Comparison of ENCODE assay signal across 8 cellular contexts in genomic region chr9:95506692-95507455, GRCh38. TPM values are rescaled to one million over a fixed set of nuclear protein-coding genes. Genes with fewer than 3 reads are reported as not detected.
DNase-seq lines count a peak whose midpoint lies in the region; ATAC-seq and TF ChIP-seq lines count a peak whose summit lies in the region.

No MANE protein-coding gene starts in this region.

- ATAC-seq in GM19397 (IDR thresholded peaks at IDR 0.05; ENCODE audit: unreplicated experiment) (peak; percentile 9), upper lobe of right lung (peak; percentile 8), GM18870 (IDR thresholded peaks at IDR 0.05; ENCODE audit: unreplicated experiment) (no peak)

- intact Hi-C loops in upper lobe of right lung (cut with DNase I): loop anchor here (10.0 kb wide), 1 partner anchor 162 kb away; no protein-coding TSS in a partner anchor

- DNase-seq in CD1c-positive myeloid dendritic cell (ENCODE audit: extremely low spot score): peak; percentile 53
- peak; percentile 16 for DNase-seq in NCI-H1694 (lab: John Stamatoyannopoulos, UW)
- DNase-seq in activated CD8-positive, alpha-beta memory T cell treated with anti-CD3 and anti-CD28 coated beads for 24 hours: peak; percentile 76
- peak; percentile 39 to 40 for DNase-seq in erythroblast (lab: John Stamatoyannopoulos, UW)
- DNase-seq in myocyte (ENCODE audit: low read depth): peak; percentile 68
- DNase-seq in upper lobe of right lung: peak; percentile 73

- H3K27ac ChIP-seq in upper lobe of right lung: peak overlapping the region; percentile 86

- no peaks in the 10 kb centered on the region for H3K27me3 ChIP-seq in upper lobe of right lung

- H3K4me1 ChIP-seq in upper lobe of right lung: peaks cover 21% of the 10 kb centered on the region

- no peaks in the 10 kb centered on the region for H3K9me3 ChIP-seq in upper lobe of right lung

- TF ChIP-seq CTCF in upper lobe of right lung (IDR thresholded peaks at IDR 0.05): peak; percentile 4

- no peak for TF ChIP-seq POLR2A in erythroblast (IDR thresholded peaks at IDR 0.05; ENCODE audit: low read length)

- H3K4me3 ChIP-seq in upper lobe of right lung: peak overlapping the region; percentile 89

- H3K36me3 ChIP-seq in upper lobe of right lung: no peaks in the 10 kb centered on the region

RNA-seq across cellular contexts. Expression of gene PTCH1, which starts 9.9 kb away (rescaled TPM):
- total RNA-seq in myocyte (1.7 and 3.9 TPM in 2 replicates), upper lobe of right lung (25.9 TPM)
- 1.8 TPM for polyA plus RNA-seq in myocyte (2012)

Comparison
In these comparisons a context has a peak if more than half of its experiments do, and no peak if none do; other contexts are left out.
1. DNase-seq: peak in every context shown above with its lines; median percentile 76 in activated CD8-positive, alpha-beta memory T cell treated with anti-CD3 and anti-CD28 coated beads for 24 hours; 73 in upper lobe of right lung; 68 in myocyte; 53 in CD1c-positive myeloid dendritic cell; 40 in erythroblast; 16 in NCI-H1694.